In the genomic region with DNA sequence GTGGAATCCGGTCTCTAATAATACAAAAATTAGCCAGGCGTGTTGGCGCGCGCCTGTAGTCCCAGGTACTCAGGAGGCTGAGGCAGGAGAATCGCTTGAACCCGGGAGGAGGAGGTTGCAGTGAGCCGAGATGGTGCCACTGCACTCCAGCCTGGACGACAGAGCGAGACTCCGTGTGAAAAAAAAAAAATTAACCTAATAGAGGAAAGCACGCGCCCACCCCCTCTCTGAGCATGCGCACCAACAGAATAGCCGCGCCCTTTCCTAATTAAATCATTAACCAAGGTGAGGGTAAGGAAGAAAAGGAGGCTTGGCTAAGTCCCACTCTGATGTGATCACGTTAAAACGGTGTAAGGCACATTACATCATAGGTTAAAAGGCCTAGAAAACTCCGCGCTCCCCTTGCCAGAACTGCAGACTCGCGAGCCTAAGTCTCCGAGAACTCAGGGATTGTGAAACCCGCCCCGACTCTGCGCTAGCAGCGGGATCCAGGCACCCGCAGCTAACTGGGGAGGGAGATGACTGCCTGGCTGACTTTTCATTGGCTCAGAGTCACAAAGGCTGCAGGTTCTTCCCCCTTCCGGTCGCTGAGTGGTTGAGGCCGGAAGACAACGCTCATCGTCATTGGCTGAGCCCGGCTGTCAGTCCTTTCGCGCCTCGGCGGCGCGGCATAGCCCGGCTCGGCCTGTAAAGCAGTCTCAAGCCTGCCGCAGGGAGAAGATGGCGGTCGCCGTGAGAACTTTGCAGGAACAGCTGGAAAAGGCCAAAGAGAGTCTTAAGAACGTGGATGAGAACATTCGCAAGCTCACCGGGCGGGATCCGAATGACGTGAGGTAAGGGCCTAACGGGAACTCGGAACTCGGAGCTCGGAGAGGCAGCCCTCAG, we compare ENCODE assay signal across 8 cellular contexts.
DNase-seq lines count a peak whose midpoint lies in the region; ATAC-seq and TF ChIP-seq lines count a peak whose summit lies in the region.

PNN (plus strand) TSS at position 695 of the 885 bp plus-strand sequence; CDS start at position 721, 26 bp downstream.

- peaks cover 12% of the 10 kb centered on the region for H3F3A ChIP-seq in MM.1S (ENCODE audit: insufficient read depth, low read length)

- H3K9ac ChIP-seq in ES-I3 (ENCODE audit: low read depth, low read length) (peak within 1 kb of the TSS; percentile 68), MM.1S (ENCODE audit: low read length) (peak within 1 kb of the TSS; percentile 94)

- H3K36me3 Mint-ChIP-seq in nephron progenitor cell (ENCODE audit: low read depth) = peaks cover 29% of the 10 kb centered on the region

- H3K9me2 ChIP-seq in MM.1S (replicated peaks; ENCODE audit: insufficient read depth, low read length) = no peaks in the 10 kb centered on the region

- H3K27me3 ChIP-seq in HAP-1 (ENCODE audit: low read depth) (no peaks in the 10 kb centered on the region), MM.1S (replicated peaks; ENCODE audit: insufficient read depth, low read length) (no peaks in the 10 kb centered on the region)

- peak; percentile 97 to 99 for DNase-seq in HAP-1 (ENCODE audit: low spot score in 2 of 2)
- DNase-seq in MM.1S = peak; percentile 96
- peak; percentile 96 for DNase-seq in SIG-M5 (lab: John Stamatoyannopoulos, UW)
- peak; percentile 85 for DNase-seq in activated gamma-delta T cell (lab: John Stamatoyannopoulos, UW)
- DNase-seq in fibroblast of the conjunctiva (ENCODE audit: low read depth) = peak; percentile 99
- DNase-seq in nephron progenitor cell = peak; percentile 91
- peak; percentile 94 to 99 for DNase-seq in stimulated activated naive CD8-positive, alpha-beta T cell treated with anti-CD3 and anti-CD28 coated beads, Interleukin-15, amount 100 ng/mL, for 72 hours

- peak within 1 kb of the TSS; percentile 93 for H3K4me3 ChIP-seq in HAP-1
- H3K4me3 ChIP-seq in MM.1S (ENCODE audit: low read length) = peak within 1 kb of the TSS; percentile 84

- H3K36me3 ChIP-seq in ES-I3 (ENCODE audit: insufficient read depth, low read length) (peaks cover 30% of the 10 kb centered on the region), HAP-1 (replicated peaks) (peaks cover 46% of the 10 kb centered on the region), MM.1S (replicated peaks; ENCODE audit: insufficient read depth, low read length) (peaks cover 3% of the 10 kb centered on the region; the same call in 1 of the 2 replicates)

- no peaks in the 10 kb centered on the region for H3K9me3 Mint-ChIP-seq in nephron progenitor cell
- no peaks in the 10 kb centered on the region for H3K9me3 Mint-ChIP-seq in stimulated activated naive CD8-positive, alpha-beta T cell treated with anti-CD3 and anti-CD28 coated beads, Interleukin-15, amount 100 ng/mL, for 72 hours

- H3K4me3 Mint-ChIP-seq in nephron progenitor cell = peak within 1 kb of the TSS; percentile 100
- H3K4me3 Mint-ChIP-seq in stimulated activated naive CD8-positive, alpha-beta T cell treated with anti-CD3 and anti-CD28 coated beads, Interleukin-15, amount 100 ng/mL, for 72 hours = peak within 1 kb of the TSS; percentile 90 to 94

- H2AFZ ChIP-seq in MM.1S (ENCODE audit: low read length) = peak within 1 kb of the TSS; percentile 48

- TF ChIP-seq CTCF in MM.1S (IDR thresholded peaks at IDR 0.05; ENCODE audit: low read length) (no peak), nephron progenitor cell (IDR thresholded peaks at IDR 0.05) (no peak)

- peak within 1 kb of the TSS; percentile 59 for H3K4me2 ChIP-seq in MM.1S (ENCODE audit: low read depth, low read length)

- H4K20me1 ChIP-seq in MM.1S (ENCODE audit: insufficient read depth, low read length) = no peaks in the 10 kb centered on the region

- H3K27ac ChIP-seq in MM.1S (ENCODE audit: low read length) = peak within 1 kb of the TSS; percentile 72; the same call in 1 of the 2 replicates

- H3K9me3 ChIP-seq in ES-I3 (ENCODE audit: control insufficient read depth, insufficient read depth, low read length) (no peaks in the 10 kb centered on the region), HAP-1 (no peaks in the 10 kb centered on the region), MM.1S (replicated peaks; ENCODE audit: insufficient read depth, low read length) (no peaks in the 10 kb centered on the region)

- H3K4me1 ChIP-seq in ES-I3 (ENCODE audit: insufficient read depth, low read length) (0 out of 2 replicates have a peak, but pooled peaks cover 5% of the 10 kb centered on the region), HAP-1 (peaks cover 22% of the 10 kb centered on the region), MM.1S (ENCODE audit: low read length) (peaks cover 4% of the 10 kb centered on the region; the same call in 1 of the 2 replicates)

- peak within 1 kb of the TSS; percentile 100 for H3K27ac Mint-ChIP-seq in nephron progenitor cell
- peak within 1 kb of the TSS; percentile 99 for H3K27ac Mint-ChIP-seq in stimulated activated naive CD8-positive, alpha-beta T cell treated with anti-CD3 and anti-CD28 coated beads, Interleukin-15, amount 100 ng/mL, for 72 hours

- no peaks in the 10 kb centered on the region for H3K27me3 Mint-ChIP-seq in nephron progenitor cell (ENCODE audit: low read depth, poor library complexity)
- no peaks in the 10 kb centered on the region for H3K27me3 Mint-ChIP-seq in stimulated activated naive CD8-positive, alpha-beta T cell treated with anti-CD3 and anti-CD28 coated beads, Interleukin-15, amount 100 ng/mL, for 72 hours

- in situ Hi-C loops in HAP-1 (cut with MboI; ENCODE audit: low sequenced_read_pairs) = loop anchor here (5.0 kb wide), 1 partner anchor 68 kb away; no protein-coding TSS in a partner anchor

- peaks cover 47% of the 10 kb centered on the region for H3K4me1 Mint-ChIP-seq in nephron progenitor cell
- H3K4me1 Mint-ChIP-seq in stimulated activated naive CD8-positive, alpha-beta T cell treated with anti-CD3 and anti-CD28 coated beads, Interleukin-15, amount 100 ng/mL, for 72 hours = peaks cover 50% of the 10 kb centered on the region

- peak; percentile 92 for ATAC-seq in stimulated activated naive CD8-positive, alpha-beta T cell treated with anti-CD3 and anti-CD28 coated beads, Interleukin-15, amount 100 ng/mL, for 72 hours

- H3K79me2 ChIP-seq in MM.1S (ENCODE audit: low read length) = peaks cover 28% of the 10 kb centered on the region

Comparison
In these comparisons a context has a peak if more than half of its experiments do, and no peak if none do; other contexts are left out.
1. Peak in every context shown above with its lines: DNase-seq, ATAC-seq, H3K4me3 ChIP-seq and H3K27ac ChIP-seq.